Comparison of ENCODE assay signal across 8 cellular contexts in the genomic region with DNA sequence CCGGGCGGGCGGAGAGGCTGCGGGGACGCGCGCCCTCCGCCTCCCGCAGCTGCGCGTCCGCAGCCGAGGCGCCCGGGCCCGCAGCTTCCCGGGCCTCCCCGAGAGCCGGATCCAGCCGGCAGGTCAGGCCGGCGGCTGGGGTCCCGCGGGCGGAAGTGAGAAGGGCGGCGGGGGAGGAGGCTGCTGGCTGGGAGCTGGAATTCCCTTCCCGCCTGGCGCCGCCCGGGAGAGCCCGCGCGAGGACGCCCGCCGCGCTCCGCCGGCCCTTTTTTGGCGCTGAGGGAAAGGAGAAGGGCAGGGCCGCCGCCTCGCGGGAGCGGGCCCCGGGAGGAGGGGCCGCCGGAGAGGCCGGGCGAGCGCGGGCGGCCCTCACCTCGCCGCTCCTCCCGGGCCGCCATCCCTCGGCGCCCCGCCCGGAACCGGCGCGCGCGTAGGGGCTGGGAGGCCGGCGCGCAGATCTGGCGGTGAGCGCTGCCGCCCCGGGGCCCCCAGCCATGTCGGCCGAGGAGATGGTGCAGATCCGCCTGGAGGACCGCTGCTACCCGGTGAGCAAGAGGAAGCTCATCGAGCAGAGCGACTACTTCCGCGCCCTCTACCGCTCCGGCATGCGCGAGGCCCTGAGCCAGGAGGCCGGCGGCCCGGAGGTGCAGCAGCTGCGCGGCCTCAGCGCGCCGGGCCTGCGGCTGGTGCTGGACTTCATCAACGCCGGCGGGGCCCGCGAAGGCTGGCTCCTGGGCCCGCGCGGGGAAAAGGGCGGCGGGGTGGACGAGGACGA. TPM values are rescaled to one million over a fixed set of nuclear protein-coding genes. Genes with fewer than 3 reads are reported as not detected.
DNase-seq lines count a peak whose midpoint lies in the region; ATAC-seq and TF ChIP-seq lines count a peak whose summit lies in the region.

A gene with protein sequence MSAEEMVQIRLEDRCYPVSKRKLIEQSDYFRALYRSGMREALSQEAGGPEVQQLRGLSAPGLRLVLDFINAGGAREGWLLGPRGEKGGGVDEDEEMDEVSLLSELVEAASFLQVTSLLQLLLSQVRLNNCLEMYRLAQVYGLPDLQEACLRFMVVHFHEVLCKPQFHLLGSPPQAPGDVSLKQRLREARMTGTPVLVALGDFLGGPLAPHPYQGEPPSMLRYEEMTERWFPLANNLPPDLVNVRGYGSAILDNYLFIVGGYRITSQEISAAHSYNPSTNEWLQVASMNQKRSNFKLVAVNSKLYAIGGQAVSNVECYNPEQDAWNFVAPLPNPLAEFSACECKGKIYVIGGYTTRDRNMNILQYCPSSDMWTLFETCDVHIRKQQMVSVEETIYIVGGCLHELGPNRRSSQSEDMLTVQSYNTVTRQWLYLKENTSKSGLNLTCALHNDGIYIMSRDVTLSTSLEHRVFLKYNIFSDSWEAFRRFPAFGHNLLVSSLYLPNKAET (plus strand): TSS at position 397 of the 775 bp plus-strand sequence. CDS start 98 bp downstream, at position 495.
A gene (minus strand): TSS at position 400 of the 775 bp plus-strand sequence. CDS start 8,960 bp downstream, outside the sequence.

- H3K36me3 Mint-ChIP-seq in IgD-negative memory B cell, result peaks cover 8% of the 10 kb centered on the region

- H3K27me3 Mint-ChIP-seq in IgD-negative memory B cell, result no peaks in the 10 kb centered on the region

- peak within 1 kb of the TSS; percentile 60 to 95 (median 94) for H3K27ac ChIP-seq in gastroesophageal sphincter
- peak within 1 kb of the TSS; percentile 87 for H3K27ac ChIP-seq in temporal lobe (ENCODE audit: low read depth, low read length)

- peak in 2 of 4 experiments; percentile 27 to 38 for TF ChIP-seq CTCF in gastroesophageal sphincter (IDR thresholded peaks at IDR 0.05)

- no peak for TF ChIP-seq EP300 in gastroesophageal sphincter (IDR thresholded peaks at IDR 0.05)

- peak; percentile 77 for ATAC-seq in GM21619 (IDR thresholded peaks at IDR 0.05; ENCODE audit: unreplicated experiment)
- ATAC-seq in gastroesophageal sphincter, result peak; percentile 91

- DNase-seq in EH (ENCODE audit: low read depth) (peak; percentile 83), nucleus accumbens (lab: John Stamatoyannopoulos, UW) (peak in 52 of 56 donors; percentile 31 to 88 (median 70))
- DNase-seq in activated naive CD4-positive, alpha-beta T cell (lab: John Stamatoyannopoulos, UW), result peak; percentile 16 to 62 (median 36)

- H3K4me1 Mint-ChIP-seq in IgD-negative memory B cell, result peaks cover 17 to 28% (median 27%) of the 10 kb centered on the region in 3 donors

- peak; percentile 74 for TF ChIP-seq POLR2A in Raji (IDR thresholded peaks at IDR 0.05; ENCODE audit: insufficient read depth, low read depth, low read length)
- peak; percentile 62 to 80 for TF ChIP-seq POLR2A in gastroesophageal sphincter (IDR thresholded peaks at IDR 0.05)

- no peaks in the 10 kb centered on the region for H3K27me3 ChIP-seq in gastroesophageal sphincter

- peaks cover 0 to 3% of the 10 kb centered on the region in 2 donors for H3K36me3 ChIP-seq in gastroesophageal sphincter

- H3K27ac Mint-ChIP-seq in IgD-negative memory B cell, result peak within 1 kb of the TSS; percentile 1 to 91 (median 62)

- peak within 1 kb of the TSS; percentile 83 to 95 (median 90) for H3K4me3 Mint-ChIP-seq in IgD-negative memory B cell

- no CpG with 5 or more reads among the region's 108 CpGs for WGBS in gastroesophageal sphincter (ENCODE audit: low coverage in 1 of 2), 2 donors

- no peaks in the 10 kb centered on the region for H3K9me3 Mint-ChIP-seq in IgD-negative memory B cell

- no peaks in the 10 kb centered on the region for H3K9me3 ChIP-seq in gastroesophageal sphincter

- H3K4me3 ChIP-seq in gastroesophageal sphincter, result peak within 1 kb of the TSS; percentile 42 to 64

- H3K4me1 ChIP-seq in gastroesophageal sphincter, result peaks cover 1 to 54% (median 3%) of the 10 kb centered on the region in 3 donors

RNA-seq across cellular contexts. Expression of the first gene that starts in this region (rescaled TPM):
- 12.8 TPM for polyA plus RNA-seq in IgD-negative memory B cell
- total RNA-seq in gastroesophageal sphincter (100 to 1,000 TPM in 2 of 4 donors, 10 to 100 TPM in 2; 63.9 to 121 (median 89.3) TPM), temporal lobe (40.8 TPM)

RNA-seq across cellular contexts. Expression of the second gene that starts in this region (rescaled TPM):
- 0.45 TPM for polyA plus RNA-seq in IgD-negative memory B cell
- total RNA-seq in gastroesophageal sphincter, result not detected
- not detected for total RNA-seq in temporal lobe

Comparison
In these comparisons a context has a peak if more than half of its experiments do, and no peak if none do; other contexts are left out.
1. Peak in every context shown above with its lines: DNase-seq, ATAC-seq, H3K4me3 ChIP-seq and H3K27ac ChIP-seq.